ENCODE assay signal across 1 cellular context in the genomic region with DNA sequence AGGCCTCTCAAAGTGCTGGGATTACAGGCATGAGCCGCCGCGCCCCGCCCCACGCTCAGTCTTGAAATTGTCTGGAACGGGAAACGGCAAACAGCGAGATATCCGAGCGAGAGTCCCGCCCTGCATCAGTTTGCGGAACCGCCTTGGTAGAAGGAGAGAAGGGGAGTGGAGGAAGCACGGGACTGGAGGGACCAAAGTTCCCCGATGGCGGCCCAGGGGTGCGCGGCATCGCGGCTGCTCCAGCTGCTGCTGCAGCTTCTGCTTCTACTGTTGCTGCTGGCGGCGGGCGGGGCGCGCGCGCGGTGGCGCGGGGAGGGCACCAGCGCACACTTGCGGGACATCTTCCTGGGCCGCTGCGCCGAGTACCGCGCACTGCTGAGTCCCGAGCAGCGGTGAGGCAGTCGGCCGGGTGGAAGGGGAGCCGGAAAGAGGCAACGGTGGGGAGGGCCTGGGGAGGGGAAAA.
TF ChIP-seq lines count a peak whose summit lies in the region.

A gene with protein sequence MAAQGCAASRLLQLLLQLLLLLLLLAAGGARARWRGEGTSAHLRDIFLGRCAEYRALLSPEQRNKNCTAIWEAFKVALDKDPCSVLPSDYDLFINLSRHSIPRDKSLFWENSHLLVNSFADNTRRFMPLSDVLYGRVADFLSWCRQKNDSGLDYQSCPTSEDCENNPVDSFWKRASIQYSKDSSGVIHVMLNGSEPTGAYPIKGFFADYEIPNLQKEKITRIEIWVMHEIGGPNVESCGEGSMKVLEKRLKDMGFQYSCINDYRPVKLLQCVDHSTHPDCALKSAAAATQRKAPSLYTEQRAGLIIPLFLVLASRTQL (plus strand): TSS at position 125 of the 463 bp plus-strand sequence. CDS start 80 bp downstream, at position 205.

TF ChIP-seq in WTC11, 78 proteins besides CTCF, POLR2A, EP300 and RAD21 (continued from another document):
- TF ChIP-seq, protein P1, sequence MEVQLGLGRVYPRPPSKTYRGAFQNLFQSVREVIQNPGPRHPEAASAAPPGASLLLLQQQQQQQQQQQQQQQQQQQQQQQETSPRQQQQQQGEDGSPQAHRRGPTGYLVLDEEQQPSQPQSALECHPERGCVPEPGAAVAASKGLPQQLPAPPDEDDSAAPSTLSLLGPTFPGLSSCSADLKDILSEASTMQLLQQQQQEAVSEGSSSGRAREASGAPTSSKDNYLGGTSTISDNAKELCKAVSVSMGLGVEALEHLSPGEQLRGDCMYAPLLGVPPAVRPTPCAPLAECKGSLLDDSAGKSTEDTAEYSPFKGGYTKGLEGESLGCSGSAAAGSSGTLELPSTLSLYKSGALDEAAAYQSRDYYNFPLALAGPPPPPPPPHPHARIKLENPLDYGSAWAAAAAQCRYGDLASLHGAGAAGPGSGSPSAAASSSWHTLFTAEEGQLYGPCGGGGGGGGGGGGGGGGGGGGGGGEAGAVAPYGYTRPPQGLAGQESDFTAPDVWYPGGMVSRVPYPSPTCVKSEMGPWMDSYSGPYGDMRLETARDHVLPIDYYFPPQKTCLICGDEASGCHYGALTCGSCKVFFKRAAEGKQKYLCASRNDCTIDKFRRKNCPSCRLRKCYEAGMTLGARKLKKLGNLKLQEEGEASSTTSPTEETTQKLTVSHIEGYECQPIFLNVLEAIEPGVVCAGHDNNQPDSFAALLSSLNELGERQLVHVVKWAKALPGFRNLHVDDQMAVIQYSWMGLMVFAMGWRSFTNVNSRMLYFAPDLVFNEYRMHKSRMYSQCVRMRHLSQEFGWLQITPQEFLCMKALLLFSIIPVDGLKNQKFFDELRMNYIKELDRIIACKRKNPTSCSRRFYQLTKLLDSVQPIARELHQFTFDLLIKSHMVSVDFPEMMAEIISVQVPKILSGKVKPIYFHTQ (CRISPR knock-in tag; IDR thresholded peaks at IDR 0.05), result no peak
- TF ChIP-seq, protein P2, sequence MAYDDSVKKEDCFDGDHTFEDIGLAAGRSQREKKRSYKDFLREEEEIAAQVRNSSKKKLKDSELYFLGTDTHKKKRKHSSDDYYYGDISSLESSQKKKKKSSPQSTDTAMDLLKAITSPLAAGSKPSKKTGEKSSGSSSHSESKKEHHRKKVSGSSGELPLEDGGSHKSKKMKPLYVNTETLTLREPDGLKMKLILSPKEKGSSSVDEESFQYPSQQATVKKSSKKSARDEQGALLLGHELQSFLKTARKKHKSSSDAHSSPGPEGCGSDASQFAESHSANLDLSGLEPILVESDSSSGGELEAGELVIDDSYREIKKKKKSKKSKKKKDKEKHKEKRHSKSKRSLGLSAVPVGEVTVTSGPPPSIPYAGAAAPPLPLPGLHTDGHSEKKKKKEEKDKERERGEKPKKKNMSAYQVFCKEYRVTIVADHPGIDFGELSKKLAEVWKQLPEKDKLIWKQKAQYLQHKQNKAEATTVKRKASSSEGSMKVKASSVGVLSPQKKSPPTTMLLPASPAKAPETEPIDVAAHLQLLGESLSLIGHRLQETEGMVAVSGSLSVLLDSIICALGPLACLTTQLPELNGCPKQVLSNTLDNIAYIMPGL (CRISPR knock-in tag; IDR thresholded peaks at IDR 0.05), result 0 out of 2 replicates have a peak, but pooled peaks have one; percentile 35
- TF ChIP-seq, protein P3, sequence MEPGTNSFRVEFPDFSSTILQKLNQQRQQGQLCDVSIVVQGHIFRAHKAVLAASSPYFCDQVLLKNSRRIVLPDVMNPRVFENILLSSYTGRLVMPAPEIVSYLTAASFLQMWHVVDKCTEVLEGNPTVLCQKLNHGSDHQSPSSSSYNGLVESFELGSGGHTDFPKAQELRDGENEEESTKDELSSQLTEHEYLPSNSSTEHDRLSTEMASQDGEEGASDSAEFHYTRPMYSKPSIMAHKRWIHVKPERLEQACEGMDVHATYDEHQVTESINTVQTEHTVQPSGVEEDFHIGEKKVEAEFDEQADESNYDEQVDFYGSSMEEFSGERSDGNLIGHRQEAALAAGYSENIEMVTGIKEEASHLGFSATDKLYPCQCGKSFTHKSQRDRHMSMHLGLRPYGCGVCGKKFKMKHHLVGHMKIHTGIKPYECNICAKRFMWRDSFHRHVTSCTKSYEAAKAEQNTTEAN (CRISPR knock-in tag; IDR thresholded peaks at IDR 0.05), result 0 out of 2 replicates have a peak, but pooled peaks have one; percentile 71
- TF ChIP-seq, protein P4, sequence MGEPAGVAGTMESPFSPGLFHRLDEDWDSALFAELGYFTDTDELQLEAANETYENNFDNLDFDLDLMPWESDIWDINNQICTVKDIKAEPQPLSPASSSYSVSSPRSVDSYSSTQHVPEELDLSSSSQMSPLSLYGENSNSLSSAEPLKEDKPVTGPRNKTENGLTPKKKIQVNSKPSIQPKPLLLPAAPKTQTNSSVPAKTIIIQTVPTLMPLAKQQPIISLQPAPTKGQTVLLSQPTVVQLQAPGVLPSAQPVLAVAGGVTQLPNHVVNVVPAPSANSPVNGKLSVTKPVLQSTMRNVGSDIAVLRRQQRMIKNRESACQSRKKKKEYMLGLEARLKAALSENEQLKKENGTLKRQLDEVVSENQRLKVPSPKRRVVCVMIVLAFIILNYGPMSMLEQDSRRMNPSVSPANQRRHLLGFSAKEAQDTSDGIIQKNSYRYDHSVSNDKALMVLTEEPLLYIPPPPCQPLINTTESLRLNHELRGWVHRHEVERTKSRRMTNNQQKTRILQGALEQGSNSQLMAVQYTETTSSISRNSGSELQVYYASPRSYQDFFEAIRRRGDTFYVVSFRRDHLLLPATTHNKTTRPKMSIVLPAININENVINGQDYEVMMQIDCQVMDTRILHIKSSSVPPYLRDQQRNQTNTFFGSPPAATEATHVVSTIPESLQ (CRISPR knock-in tag; IDR thresholded peaks at IDR 0.05), result no peak
- TF ChIP-seq, protein P5, sequence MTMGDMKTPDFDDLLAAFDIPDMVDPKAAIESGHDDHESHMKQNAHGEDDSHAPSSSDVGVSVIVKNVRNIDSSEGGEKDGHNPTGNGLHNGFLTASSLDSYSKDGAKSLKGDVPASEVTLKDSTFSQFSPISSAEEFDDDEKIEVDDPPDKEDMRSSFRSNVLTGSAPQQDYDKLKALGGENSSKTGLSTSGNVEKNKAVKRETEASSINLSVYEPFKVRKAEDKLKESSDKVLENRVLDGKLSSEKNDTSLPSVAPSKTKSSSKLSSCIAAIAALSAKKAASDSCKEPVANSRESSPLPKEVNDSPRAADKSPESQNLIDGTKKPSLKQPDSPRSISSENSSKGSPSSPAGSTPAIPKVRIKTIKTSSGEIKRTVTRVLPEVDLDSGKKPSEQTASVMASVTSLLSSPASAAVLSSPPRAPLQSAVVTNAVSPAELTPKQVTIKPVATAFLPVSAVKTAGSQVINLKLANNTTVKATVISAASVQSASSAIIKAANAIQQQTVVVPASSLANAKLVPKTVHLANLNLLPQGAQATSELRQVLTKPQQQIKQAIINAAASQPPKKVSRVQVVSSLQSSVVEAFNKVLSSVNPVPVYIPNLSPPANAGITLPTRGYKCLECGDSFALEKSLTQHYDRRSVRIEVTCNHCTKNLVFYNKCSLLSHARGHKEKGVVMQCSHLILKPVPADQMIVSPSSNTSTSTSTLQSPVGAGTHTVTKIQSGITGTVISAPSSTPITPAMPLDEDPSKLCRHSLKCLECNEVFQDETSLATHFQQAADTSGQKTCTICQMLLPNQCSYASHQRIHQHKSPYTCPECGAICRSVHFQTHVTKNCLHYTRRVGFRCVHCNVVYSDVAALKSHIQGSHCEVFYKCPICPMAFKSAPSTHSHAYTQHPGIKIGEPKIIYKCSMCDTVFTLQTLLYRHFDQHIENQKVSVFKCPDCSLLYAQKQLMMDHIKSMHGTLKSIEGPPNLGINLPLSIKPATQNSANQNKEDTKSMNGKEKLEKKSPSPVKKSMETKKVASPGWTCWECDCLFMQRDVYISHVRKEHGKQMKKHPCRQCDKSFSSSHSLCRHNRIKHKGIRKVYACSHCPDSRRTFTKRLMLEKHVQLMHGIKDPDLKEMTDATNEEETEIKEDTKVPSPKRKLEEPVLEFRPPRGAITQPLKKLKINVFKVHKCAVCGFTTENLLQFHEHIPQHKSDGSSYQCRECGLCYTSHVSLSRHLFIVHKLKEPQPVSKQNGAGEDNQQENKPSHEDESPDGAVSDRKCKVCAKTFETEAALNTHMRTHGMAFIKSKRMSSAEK (CRISPR knock-in tag; IDR thresholded peaks at IDR 0.05; ENCODE audit: borderline replicate concordance), result no peak
- TF ChIP-seq ETV6 (CRISPR knock-in tag; IDR thresholded peaks at IDR 0.05) (peak; percentile 76), JUN (CRISPR knock-in tag; IDR thresholded peaks at IDR 0.05) (no peak), ZNF138 (CRISPR knock-in tag; conservative IDR thresholded peaks at IDR 0.05) (no peak), SP1 (CRISPR knock-in tag; conservative IDR thresholded peaks at IDR 0.05) (0 out of 2 replicates have a peak, but pooled peaks have one; percentile 20), OVOL2 (CRISPR knock-in tag; IDR thresholded peaks at IDR 0.05; ENCODE audit: borderline replicate concordance) (no peak), NR2C2 (CRISPR knock-in tag; IDR thresholded peaks at IDR 0.05) (no peak), KAT7 (CRISPR knock-in tag; IDR thresholded peaks at IDR 0.05; ENCODE audit: borderline replicate concordance) (no peak)
- TF ChIP-seq, protein P6, sequence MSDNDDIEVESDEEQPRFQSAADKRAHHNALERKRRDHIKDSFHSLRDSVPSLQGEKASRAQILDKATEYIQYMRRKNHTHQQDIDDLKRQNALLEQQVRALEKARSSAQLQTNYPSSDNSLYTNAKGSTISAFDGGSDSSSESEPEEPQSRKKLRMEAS (CRISPR knock-in tag; IDR thresholded peaks at IDR 0.05), result 0 out of 2 replicates have a peak, but pooled peaks have one; percentile 32
- TF ChIP-seq, protein P7, sequence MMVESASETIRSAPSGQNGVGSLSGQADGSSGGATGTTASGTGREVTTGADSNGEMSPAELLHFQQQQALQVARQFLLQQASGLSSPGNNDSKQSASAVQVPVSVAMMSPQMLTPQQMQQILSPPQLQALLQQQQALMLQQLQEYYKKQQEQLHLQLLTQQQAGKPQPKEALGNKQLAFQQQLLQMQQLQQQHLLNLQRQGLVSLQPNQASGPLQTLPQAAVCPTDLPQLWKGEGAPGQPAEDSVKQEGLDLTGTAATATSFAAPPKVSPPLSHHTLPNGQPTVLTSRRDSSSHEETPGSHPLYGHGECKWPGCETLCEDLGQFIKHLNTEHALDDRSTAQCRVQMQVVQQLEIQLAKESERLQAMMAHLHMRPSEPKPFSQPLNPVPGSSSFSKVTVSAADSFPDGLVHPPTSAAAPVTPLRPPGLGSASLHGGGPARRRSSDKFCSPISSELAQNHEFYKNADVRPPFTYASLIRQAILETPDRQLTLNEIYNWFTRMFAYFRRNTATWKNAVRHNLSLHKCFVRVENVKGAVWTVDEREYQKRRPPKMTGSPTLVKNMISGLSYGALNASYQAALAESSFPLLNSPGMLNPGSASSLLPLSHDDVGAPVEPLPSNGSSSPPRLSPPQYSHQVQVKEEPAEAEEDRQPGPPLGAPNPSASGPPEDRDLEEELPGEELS (CRISPR knock-in tag; IDR thresholded peaks at IDR 0.05), result 0 out of 2 replicates have a peak, but pooled peaks have one; percentile 39
- TF ChIP-seq, protein P8, sequence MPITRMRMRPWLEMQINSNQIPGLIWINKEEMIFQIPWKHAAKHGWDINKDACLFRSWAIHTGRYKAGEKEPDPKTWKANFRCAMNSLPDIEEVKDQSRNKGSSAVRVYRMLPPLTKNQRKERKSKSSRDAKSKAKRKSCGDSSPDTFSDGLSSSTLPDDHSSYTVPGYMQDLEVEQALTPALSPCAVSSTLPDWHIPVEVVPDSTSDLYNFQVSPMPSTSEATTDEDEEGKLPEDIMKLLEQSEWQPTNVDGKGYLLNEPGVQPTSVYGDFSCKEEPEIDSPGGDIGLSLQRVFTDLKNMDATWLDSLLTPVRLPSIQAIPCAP (CRISPR knock-in tag; IDR thresholded peaks at IDR 0.05), result no peak
